ENCODE assay signal across 8 cellular contexts in genomic region chrX:46573331-46573895, GRCh38. TPM values are rescaled to one million over a fixed set of nuclear protein-coding genes. Genes with fewer than 3 reads are reported as not detected.
DNase-seq lines count a peak whose midpoint lies in the region; ATAC-seq, FAIRE-seq and TF ChIP-seq lines count a peak whose summit lies in the region.

TSS of gene CHST7 (plus strand) at chrX:46573765. CDS start at chrX:46573932, 167 bp downstream.

- POLR2A ChIA-PET in RWPE1 (lab: Yijun Ruan, JAX; ENCODE audit: low non-redundant PET), result no interaction called here

- H3K27ac ChIP-seq in RWPE1 (peak within 1 kb of the TSS; percentile 51), foreskin keratinocyte (no peak within 1 kb of the TSS), upper lobe of right lung (peak within 1 kb of the TSS; percentile 51)

- FAIRE-seq in D721Med (lab: Jason Lieb, UNC), result no peak

- H3K9me3 Mint-ChIP-seq in neural crest cell, result no peaks in the 10 kb centered on the region

- CTCF ChIA-PET in RWPE1 (lab: Yijun Ruan, JAX), result interaction anchor here (0.5 kb wide), 1 partner anchor 102 kb away, joined by 4 read pairs; no protein-coding TSS in a partner anchor

- peak; percentile 28 for TF ChIP-seq CTCF in D721Med (IDR thresholded peaks at IDR 0.05; ENCODE audit: insufficient read depth, missing control alignments)
- peak; percentile 25; the same call in 1 of the 2 replicates for TF ChIP-seq CTCF in RWPE1 (conservative IDR thresholded peaks at IDR 0.05; ENCODE audit: low read depth)
- TF ChIP-seq CTCF in foreskin keratinocyte (conservative IDR thresholded peaks at IDR 0.05), result peak; percentile 39
- TF ChIP-seq CTCF in neural crest cell (conservative IDR thresholded peaks at IDR 0.05), result peak; percentile 15
- peak; percentile 23 for TF ChIP-seq CTCF in upper lobe of right lung (IDR thresholded peaks at IDR 0.05)

- H3K27me3 ChIP-seq in foreskin keratinocyte (no peaks in the 10 kb centered on the region), upper lobe of right lung (no peaks in the 10 kb centered on the region)

- H3K36me3 Mint-ChIP-seq in neural crest cell (ENCODE audit: low read depth), result peaks cover 2% of the 10 kb centered on the region

- H3K4me1 ChIP-seq in foreskin keratinocyte (no peaks in the 10 kb centered on the region), upper lobe of right lung (no peaks in the 10 kb centered on the region)

- H3K4me3 Mint-ChIP-seq in neural crest cell, result peak within 1 kb of the TSS; percentile 87

- DNase-seq in D721Med (ENCODE audit: insufficient read length, low spot score) (peak; percentile 31), KBM-7 (peak; percentile 90), RWPE1 (ENCODE audit: low spot score) (peak; percentile 61), foreskin keratinocyte (peak in 1 of 2 donors; percentile 39), neural crest cell (ENCODE audit: low read depth, low spot score) (peak; percentile 42), upper lobe of right lung (peak; percentile 84)
- DNase-seq in activated naive CD4-positive, alpha-beta T cell (lab: John Stamatoyannopoulos, UW), result peak in 3 of 4 experiments; percentile 2 to 42 (median 6)

- H3K27ac Mint-ChIP-seq in neural crest cell (ENCODE audit: unreplicated experiment), result no peak within 1 kb of the TSS

- H3K4me3 ChIP-seq in upper lobe of right lung, result peak within 1 kb of the TSS; percentile 61

- intact Hi-C loops in upper lobe of right lung (cut with DNase I), result loop anchor here (10.0 kb wide), 1 partner anchor 71 kb away; no protein-coding TSS in a partner anchor

- peaks cover 25% of the 10 kb centered on the region for H3K4me1 Mint-ChIP-seq in neural crest cell

- in situ Hi-C loops in KBM-7 (cut with MboI; ENCODE audit: low pct_unique_long_range_greater_than_20kb, low sequenced_read_pairs), result no loop called here

- H3K27me3 Mint-ChIP-seq in neural crest cell (ENCODE audit: low read depth), result peaks cover 41% of the 10 kb centered on the region

- ATAC-seq in GM21529 (IDR thresholded peaks at IDR 0.05; ENCODE audit: unreplicated experiment) (peak; percentile 44), foreskin keratinocyte (peak; percentile 57), upper lobe of right lung (peak; percentile 88)

- no peaks in the 10 kb centered on the region for H3K36me3 ChIP-seq in upper lobe of right lung

- H3K9me3 ChIP-seq in upper lobe of right lung, result no peaks in the 10 kb centered on the region

RNA-seq across cellular contexts. Expression of gene CHST7, which starts in this region (rescaled TPM):
- total RNA-seq in foreskin keratinocyte, result 1.6 and 1.8 TPM in 2 replicates
- 1.4 and 1.7 TPM in 2 replicates for polyA plus RNA-seq in foreskin keratinocyte
- total RNA-seq in neural crest cell, result 1.9 and 2.3 TPM in 2 replicates
- 7.5 TPM for total RNA-seq in upper lobe of right lung
